26 cellular contexts compared by ENCODE assay signal in genomic region chr10:11512596-11512995, GRCh38.
"Had no signal": no experiment of that assay in that cellular context is flagged by ENCODE, and none has a peak within 500 bp of the region (broad histone marks: within the 10 kb centered on the region; RNA-seq: fewer than 3 reads in every experiment).

No MANE protein-coding gene starts in this region.

- ATAC-seq: heart right ventricle; left colon; left ventricle myocardium superior; lower lobe of right lung; natural killer cell treated with Interleukin-12 subunit alpha and Interleukin-12 subunit beta and Interleukin-15 and Interleukin-18, amount 100 ng/mL, for 72 hours; sciatic nerve; stimulated activated naive CD8-positive, alpha-beta T cell treated with anti-CD3 and anti-CD28 coated beads, Interleukin-15, Interleukin-2, amounts not matched to agents 100 U/mL and 50 U/mL, for 24 hours had no signal

- DNase-seq: cerebellar nuclear complex; effector CD8-positive, alpha-beta T cell; endodermal cell; esophagus squamous epithelium; foreskin melanocyte; glutamatergic neuron; heart right ventricle; hippocampal formation; kidney glomerular epithelial cell; left colon; left ventricle myocardium superior; lower lobe of right lung; stimulated activated CD4-positive, alpha-beta T cell treated with anti-CD3 and anti-CD28 coated beads, Interleukin-12 subunit alpha, Interleukin-12 subunit beta, amount 100 ng/mL, for 4 hours; stimulated activated CD4-positive, alpha-beta T cell treated with anti-CD3 and anti-CD28 coated beads, Interleukin-1b, Interleukin-23, amount 100 ng/mL, for 48 hours; stimulated activated CD4-positive, alpha-beta T cell treated with anti-CD3 and anti-CD28 coated beads, Interleukin-4, amount 100 ng/mL, for 1 hour; stimulated activated CD8-positive, alpha-beta memory T cell treated with anti-CD3 and anti-CD28 coated beads, Interleukin-4, amount 100 ng/mL, for 48 hours; stimulated activated naive CD8-positive, alpha-beta T cell treated with anti-CD3 and anti-CD28 coated beads, Interleukin-15, Interleukin-2, amounts not matched to agents 100 U/mL and 50 U/mL, for 24 hours; testis; upper lobe of left lung had no signal

- FAIRE-seq: colon, islet of Langerhans, urothelium cell line had no signal

- H3K9me3 Mint-ChIP-seq: endodermal cell; natural killer cell treated with Interleukin-12 subunit alpha and Interleukin-12 subunit beta and Interleukin-15 and Interleukin-18, amount 100 ng/mL, for 72 hours; neural progenitor cell had no signal

- H3K4me3 Mint-ChIP-seq: endodermal cell; natural killer cell treated with Interleukin-12 subunit alpha and Interleukin-12 subunit beta and Interleukin-15 and Interleukin-18, amount 100 ng/mL, for 72 hours; neural progenitor cell had no signal

- H3K27me3 Mint-ChIP-seq: progenitor cell of endocrine pancreas had no signal

- H3K27ac Mint-ChIP-seq: endodermal cell; natural killer cell treated with Interleukin-12 subunit alpha and Interleukin-12 subunit beta and Interleukin-15 and Interleukin-18, amount 100 ng/mL, for 72 hours; neural progenitor cell; progenitor cell of endocrine pancreas had no signal

- H3K36me3 Mint-ChIP-seq: natural killer cell treated with Interleukin-12 subunit alpha and Interleukin-12 subunit beta and Interleukin-15 and Interleukin-18, amount 100 ng/mL, for 72 hours had no signal
